ENCODE assay signal across 29 cellular contexts in genomic region chr5:79576606-79577289, GRCh38. TPM values are rescaled to one million over a fixed set of nuclear protein-coding genes. Genes with fewer than 3 reads are reported as not detected.
DNase-seq lines count a peak whose midpoint lies in the region; FAIRE-seq and TF ChIP-seq lines count a peak whose summit lies in the region.
"Had no signal": no experiment of that assay in that cellular context is flagged by ENCODE, and none has a peak within 500 bp of the region (broad histone marks: within the 10 kb centered on the region; RNA-seq: fewer than 3 reads in every experiment).

No MANE protein-coding gene starts in this region.

- H3K56ac ChIP-seq in mesendoderm (ENCODE audit: low read length): no peak overlapping the region

- H3K27ac ChIP-seq in BLaER1 treated with 17β-estradiol and CSF1 and Interleukin-3, amounts not matched to agents 10 nM and 100 nM: peak overlapping the region in 5 of 11 experiments; percentile 23 to 54 (median 43); a peak in 8 of 22 replicates
- no peak overlapping the region for H3K27ac ChIP-seq in mesendoderm (ENCODE audit: low read depth, low read length)
- no peak overlapping the region for H3K27ac ChIP-seq in Peyer's patch
- no peak overlapping the region for H3K27ac ChIP-seq in coronary artery
- H3K27ac ChIP-seq: C4-2B, SJCRH30 had no signal

- no peaks in the 10 kb centered on the region for H3K79me2 ChIP-seq in mesendoderm (ENCODE audit: control insufficient read depth, insufficient read depth, low read length)

- no peak for FAIRE-seq in GM19239 (lab: Jason Lieb, UNC)
- FAIRE-seq: A204.1, GM12891 had no signal

- H3K4me3 ChIP-seq in BLaER1 treated with 17β-estradiol and CSF1 and Interleukin-3, amounts not matched to agents 10 nM and 100 nM: no peak overlapping the region
- no peak overlapping the region for H3K4me3 ChIP-seq in cardiac fibroblast (replicated peaks in 1 of 2; ENCODE audit: low read depth in 2 of 2, low read length in 2 of 2)
- no peak overlapping the region for H3K4me3 ChIP-seq in mesendoderm (ENCODE audit: low read length)
- no peak overlapping the region for H3K4me3 ChIP-seq in Peyer's patch
- H3K4me3 ChIP-seq in coronary artery: no peak overlapping the region
- H3K4me3 ChIP-seq: SJCRH30 had no signal

- H2BK15ac ChIP-seq in mesendoderm (replicated peaks; ENCODE audit: low read depth): no peak overlapping the region

- H2AK5ac ChIP-seq in mesendoderm (ENCODE audit: low read length): no peak overlapping the region

- no peaks in the 10 kb centered on the region for H3K27me3 ChIP-seq in BLaER1 treated with 17β-estradiol and CSF1 and Interleukin-3, amounts not matched to agents 10 nM and 100 nM
- no peaks in the 10 kb centered on the region for H3K27me3 ChIP-seq in mesendoderm (ENCODE audit: insufficient read depth, low read length, poor library complexity)
- no peaks in the 10 kb centered on the region for H3K27me3 ChIP-seq in Peyer's patch
- H3K27me3 ChIP-seq: SJCRH30 had no signal

- TF ChIP-seq CTCF in cardiac fibroblast (IDR thresholded peaks at IDR 0.05; ENCODE audit: low read depth, low read length) (no peak), Peyer's patch (IDR thresholded peaks at IDR 0.05) (no peak), coronary artery (IDR thresholded peaks at IDR 0.05) (no peak)

- no peak overlapping the region for H4K5ac ChIP-seq in mesendoderm (ENCODE audit: low read length)

- H3K4me1 ChIP-seq in BLaER1 treated with 17β-estradiol and CSF1 and Interleukin-3, amounts not matched to agents 10 nM and 100 nM: peaks cover 8 to 66% (median 20%) of the 10 kb centered on the region in 10 experiments
- no peaks in the 10 kb centered on the region for H3K4me1 ChIP-seq in mesendoderm (ENCODE audit: control insufficient read depth, low read depth, low read length)
- H3K4me1 ChIP-seq in Peyer's patch: no peaks in the 10 kb centered on the region
- H3K4me1 ChIP-seq: SJCRH30 had no signal

- H3K4ac ChIP-seq in mesendoderm (ENCODE audit: low read depth, low read length): no peak overlapping the region

- no peaks in the 10 kb centered on the region for H4K20me1 ChIP-seq in BLaER1 treated with 17β-estradiol and CSF1 and Interleukin-3, amounts not matched to agents 10 nM and 100 nM

- H3K79me1 ChIP-seq in mesendoderm (ENCODE audit: low read length): no peaks in the 10 kb centered on the region

- H2BK5ac ChIP-seq in mesendoderm (ENCODE audit: low read length): no peak overlapping the region

- peak overlapping the region; percentile 36 to 82 (median 49); a peak in 19 of 22 replicates for H3K4me2 ChIP-seq in BLaER1 treated with 17β-estradiol and CSF1 and Interleukin-3, amounts not matched to agents 10 nM and 100 nM
- H3K4me2 ChIP-seq in mesendoderm (ENCODE audit: low read length): no peak overlapping the region

- no peak overlapping the region for H3K23ac ChIP-seq in mesendoderm (ENCODE audit: low read length)

- no peak overlapping the region for H2BK120ac ChIP-seq in mesendoderm (ENCODE audit: low read depth, low read length)

- no peak for TF ChIP-seq POLR2A in Peyer's patch (IDR thresholded peaks at IDR 0.05)

- DNase-seq in NCI-H226 (peak; percentile 2), cardiac fibroblast (ENCODE audit: low read depth in 2 of 2) (peak; percentile 9 to 53), mesendoderm (peak; percentile 18), Peyer's patch (no peak), GM19239 (ENCODE audit: insufficient read length, low spot score) (no peak), mesenteric fat pad (ENCODE audit: low spot score) (no peak), coronary artery (ENCODE audit: low spot score) (no peak)
- DNase-seq: AML-193; CD8-positive, alpha-beta T cell; DMS 273 treated with DMSO at 0.1 percent for 48 hours; DMS79; GF-D8; H7; KBM-7; MM.1S; NCI-H1048; NCI-H1417 treated with DMSO at 0.1 percent for 48 hours; NCI-H1694 treated with DMSO at 0.1 percent for 48 hours; NCI-H2081 treated with DMSO at 0.1 percent for 48 hours; NCI-H2171; NCI-H345; NCI-H524; NCI-H748 treated with DMSO at 0.1 percent for 48 hours; PC-3; SJCRH30 had no signal

- WGBS in mesendoderm (ENCODE audit: extremely low coverage, insufficient coverage, low lambda C conversion rate): 100% methylated on average over 1 of the region's 7 CpGs

- peaks cover 0 to 5% (median 0%) of the 10 kb centered on the region in 11 experiments; a peak in 1 of 22 replicates for H3K36me3 ChIP-seq in BLaER1 treated with 17β-estradiol and CSF1 and Interleukin-3, amounts not matched to agents 10 nM and 100 nM
- H3K36me3 ChIP-seq in mesendoderm (ENCODE audit: control insufficient read depth, insufficient read depth, low read length) (no peaks in the 10 kb centered on the region), Peyer's patch (no peaks in the 10 kb centered on the region)
- H3K36me3 ChIP-seq: SJCRH30 had no signal

- peaks cover 12 to 28% (median 22%) of the 10 kb centered on the region in 11 experiments for H3K9me3 ChIP-seq in BLaER1 treated with 17β-estradiol and CSF1 and Interleukin-3, amounts not matched to agents 10 nM and 100 nM (replicated peaks in 1 of 11)
- peaks cover 0 to 6% (median 3%) of the 10 kb centered on the region in 4 donors for H3K9me3 ChIP-seq in Peyer's patch
- H3K9me3 ChIP-seq: SJCRH30 had no signal

- H3K9ac ChIP-seq in BLaER1 treated with 17β-estradiol and CSF1 and Interleukin-3, amounts not matched to agents 10 nM and 100 nM: no peak overlapping the region
- H3K9ac ChIP-seq in mesendoderm (ENCODE audit: low read length): no peak overlapping the region

- H3K18ac ChIP-seq in mesendoderm (ENCODE audit: low read length): no peak overlapping the region

- H4K8ac ChIP-seq in mesendoderm (ENCODE audit: low read depth, low read length): no peak overlapping the region

RNA-seq across cellular contexts. Expression of gene TENT2, which starts 35.5 kb away (rescaled TPM):
- 16.7 TPM for polyA plus RNA-seq in mesendoderm (2013, experiment 1 of 2)
- polyA plus RNA-seq in mesendoderm (2013, experiment 2 of 2): 17.0 TPM
- total RNA-seq in Peyer's patch (10 to 100 TPM; 66.0 to 92.5 (median 87.8) TPM), mesenteric fat pad (68.1 TPM)

Comparison
In these comparisons a context has a peak if more than half of its experiments do, and no peak if none do; other contexts are left out.
1. DNase-seq: peak in NCI-H226 (single experiment), cardiac fibroblast (2 of 2) and mesendoderm (single experiment); none in Peyer's patch (0 of 3), GM19239 (single experiment), mesenteric fat pad (single experiment) and coronary artery (single experiment).